25 cellular contexts compared by ENCODE assay signal in the genomic region with DNA sequence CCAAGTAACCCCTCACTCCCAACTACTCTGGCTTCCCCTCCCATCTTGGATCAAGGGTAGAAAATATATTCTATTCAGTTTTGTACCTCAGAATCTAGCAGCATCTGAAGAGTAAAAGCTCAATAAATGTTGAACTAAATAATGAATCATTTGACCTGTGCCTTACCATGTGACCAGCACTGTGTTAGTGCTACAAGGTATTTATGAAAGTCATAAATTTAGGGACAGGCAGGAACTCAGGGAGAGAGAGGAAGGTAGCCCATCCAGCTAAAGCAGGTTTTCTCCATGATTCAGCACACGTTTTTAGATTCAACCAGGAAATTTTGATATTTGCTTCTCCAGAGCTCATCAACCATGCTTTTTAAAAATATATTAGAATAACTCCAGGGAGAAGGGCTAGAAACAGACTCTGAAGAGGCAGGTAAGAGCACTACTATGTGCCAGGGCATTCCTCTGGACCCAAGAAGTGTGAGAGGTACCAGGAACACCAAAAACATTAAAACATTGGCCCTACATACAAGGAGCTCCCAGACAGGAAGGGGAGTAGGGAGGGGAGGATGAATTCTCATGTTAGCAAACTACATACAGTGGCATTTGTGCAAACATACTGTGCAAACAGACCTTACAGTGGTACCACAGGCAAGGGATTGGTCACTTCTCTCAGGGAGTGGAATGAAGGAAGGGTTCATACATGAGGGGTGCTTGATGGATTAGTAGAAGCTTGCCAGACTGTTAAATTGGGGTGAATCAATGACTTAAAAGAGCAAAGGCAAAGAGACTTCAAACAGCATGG.
A peak's percentile ranks its signal among the peaks of the same experiment; 100 is the strongest.
DNase-seq lines count a peak whose midpoint lies in the region; ATAC-seq and TF ChIP-seq lines count a peak whose summit lies in the region.
"Had no signal": no experiment of that assay in that cellular context is flagged by ENCODE, and none has a peak within 500 bp of the region (broad histone marks: within the 10 kb centered on the region; RNA-seq: fewer than 3 reads in every experiment).

No MANE protein-coding gene starts in this region.

- H3K9me3 Mint-ChIP-seq in Calu3 (ENCODE audit: low read depth, unreplicated experiment) = peaks cover 3% of the 10 kb centered on the region
- H3K9me3 Mint-ChIP-seq: CD4-positive, alpha-beta memory T cell; HFFc6 had no signal

- WGBS in GM23248 (ENCODE audit: low coverage in 1 of 2, low lambda C conversion rate in 2 of 2, missing lambda C conversion rate in 2 of 2), 2 experiments = 24 to 25% methylated on average over 1 of the region's 1 CpG

- DNase-seq in Calu3 (no peak), DMS153 treated with DMSO at 0.1 percent for 48 hours (lab: John Stamatoyannopoulos, UW; ENCODE audit: unreplicated experiment) (peak; percentile 36), NCI-H748 treated with DMSO at 0.1 percent for 48 hours (lab: John Stamatoyannopoulos, UW) (peak; percentile 4), mucosa of descending colon (no peak), left lobe of liver (ENCODE audit: low spot score) (no peak), GM23248 (no peak)
- DNase-seq: C1 segment of cervical spinal cord; Caco-2; CD4-positive, alpha-beta memory T cell; DMS 273 treated with DMSO at 0.1 percent for 48 hours; GOT3; HFFc6; IMR-90; NCI-H1048; NCI-H1417 treated with DMSO at 0.1 percent for 48 hours; NCI-H187; NCI-H2107; NCI-H526; SJCRH30; T-helper 17 cell had no signal

- H3K36me3 Mint-ChIP-seq in Calu3 (ENCODE audit: insufficient read depth, unreplicated experiment) = no peaks in the 10 kb centered on the region
- H3K36me3 Mint-ChIP-seq: CD4-positive, alpha-beta memory T cell had no signal

- TF ChIP-seq CTCF in Calu3 (IDR thresholded peaks at IDR 0.05; ENCODE audit: unreplicated experiment) (no peak), mucosa of descending colon (IDR thresholded peaks at IDR 0.05) (no peak)

- H3K27me3 Mint-ChIP-seq in Calu3 (ENCODE audit: unreplicated experiment) = no peaks in the 10 kb centered on the region

- no peak overlapping the region for H3K27ac ChIP-seq in GM23248
- H3K27ac ChIP-seq: KMS-11, SJCRH30 had no signal

- H3K27ac Mint-ChIP-seq in Calu3 (ENCODE audit: unreplicated experiment) = peak overlapping the region; percentile 12
- H3K27ac Mint-ChIP-seq: CD4-positive, alpha-beta memory T cell; HFFc6; T-helper 17 cell had no signal

- H3F3A ChIP-seq in GM23248 (ENCODE audit: insufficient read depth) = no peaks in the 10 kb centered on the region

- H3K4me1 ChIP-seq in mucosa of descending colon (ENCODE audit: low read depth) = peaks cover 3% of the 10 kb centered on the region
- H3K4me1 ChIP-seq in GM23248 (ENCODE audit: insufficient read depth) = no peaks in the 10 kb centered on the region
- H3K4me1 ChIP-seq: HAP-1, SJCRH30 had no signal

- no TSS peak for BruUV-seq in Calu3 (replicated peaks; lab: Mats Ljungman, UMichigan)

- no peaks in the 10 kb centered on the region for H4K20me1 ChIP-seq in GM23248 (ENCODE audit: insufficient read depth)

- H3K4me3 Mint-ChIP-seq in Calu3 (ENCODE audit: low read depth, unreplicated experiment) = no peak overlapping the region
- H3K4me3 Mint-ChIP-seq: CD4-positive, alpha-beta memory T cell; HFFc6; T-helper 17 cell had no signal

- no peak overlapping the region for H3K4me3 ChIP-seq in mucosa of descending colon
- H3K4me3 ChIP-seq in GM23248 = no peak overlapping the region
- H3K4me3 ChIP-seq: HAP-1, SJCRH30 had no signal

- H3K4me2 ChIP-seq in GM23248 (ENCODE audit: unreplicated experiment) = no peak overlapping the region
- H3K4me2 ChIP-seq: KMS-11 had no signal

- in situ Hi-C loops in GM23248 (cut with MboI) = no loop called here

- H3K36me3 ChIP-seq in mucosa of descending colon (ENCODE audit: low read depth) (no peaks in the 10 kb centered on the region), GM23248 (ENCODE audit: low read depth) (no peaks in the 10 kb centered on the region)
- H3K36me3 ChIP-seq: HAP-1, SJCRH30 had no signal

- H3K27me3 ChIP-seq in GM23248 (replicated peaks; ENCODE audit: insufficient read depth) = peaks cover 24% of the 10 kb centered on the region
- H3K27me3 ChIP-seq: SJCRH30 had no signal

- H2AFZ ChIP-seq in GM23248 = no peak overlapping the region

- intact Hi-C loops in Calu3 (cut with micrococcal nuclease; ENCODE audit: unreplicated experiment) (no loop called here), mucosa of descending colon (cut with DNase I, micrococcal nuclease) (no loop called here)

- H3K9me3 ChIP-seq in mucosa of descending colon (no peaks in the 10 kb centered on the region), GM23248 (ENCODE audit: low read depth) (no peaks in the 10 kb centered on the region)
- H3K9me3 ChIP-seq: Caco-2, HAP-1, SJCRH30 had no signal

- peaks cover 28% of the 10 kb centered on the region for H3K4me1 Mint-ChIP-seq in Calu3 (ENCODE audit: low read depth, unreplicated experiment)
- H3K4me1 Mint-ChIP-seq: CD4-positive, alpha-beta memory T cell; T-helper 17 cell had no signal

- no peaks in the 10 kb centered on the region for H3K9me2 ChIP-seq in GM23248 (ENCODE audit: insufficient read depth)

- H3K79me2 ChIP-seq in GM23248 (ENCODE audit: insufficient read depth) = no peaks in the 10 kb centered on the region

- no peak overlapping the region for H3K9ac ChIP-seq in GM23248
- H3K9ac ChIP-seq: KMS-11 had no signal

- CTCF ChIA-PET in Calu3 (lab: Charles Lee) = interaction anchor here (1.6 kb wide), 1 partner anchor 49 kb away, joined by 5 read pairs; no protein-coding TSS in a partner anchor

- ATAC-seq in mucosa of descending colon = peak; percentile 81
- no peak for ATAC-seq in left lobe of liver
- no peak for ATAC-seq in GM18873 (IDR thresholded peaks at IDR 0.05; ENCODE audit: low FRiP score, unreplicated experiment)
- ATAC-seq: Right ventricle myocardium inferior, SK-N-SH treated with all-trans-retinoic acid at 6 μM for 48 hours, T-helper 17 cell had no signal

Comparison
In these comparisons a context has a peak if more than half of its experiments do, and no peak if none do; other contexts are left out.
1. DNase-seq: peak in DMS153 treated with DMSO at 0.1 percent for 48 hours (single experiment) and NCI-H748 treated with DMSO at 0.1 percent for 48 hours (single experiment); none in Calu3 (single experiment), mucosa of descending colon (0 of 3), left lobe of liver (single experiment) and GM23248 (single experiment).